26 cellular contexts compared by ENCODE assay signal in genomic region chr3:56421205-56421604, GRCh38. TPM values are rescaled to one million over a fixed set of nuclear protein-coding genes. Genes with fewer than 3 reads are reported as not detected.
A peak's percentile ranks its signal among the peaks of the same experiment; 100 is the strongest.
DNase-seq lines count a peak whose midpoint lies in the region; ATAC-seq lines count a peak whose summit lies in the region.
"Had no signal": no experiment of that assay in that cellular context is flagged by ENCODE, and none has a peak within 500 bp of the region (broad histone marks: within the 10 kb centered on the region; RNA-seq: fewer than 3 reads in every experiment).

No MANE protein-coding gene starts in this region.

- no peaks in the 10 kb centered on the region for H3K36me3 Mint-ChIP-seq in activated CD4-positive, alpha-beta T cell treated with anti-CD3 and anti-CD28 coated beads for 36 hours (ENCODE audit: low read depth)
- no peaks in the 10 kb centered on the region for H3K36me3 Mint-ChIP-seq in stimulated activated naive B cell treated with anti-CD40 and anti-IgM and Interleukin-4, amounts not matched to agents 10 μg/mL and 1 μg/mL and 100 μg/mL, for 72 hours
- H3K36me3 Mint-ChIP-seq: natural killer cell treated with Interleukin-12 subunit alpha and Interleukin-12 subunit beta and Interleukin-15 and Interleukin-18, amount 100 ng/mL, for 72 hours had no signal

- CTCF ChIA-PET in activated CD4-positive, alpha-beta T cell treated with anti-CD3 and anti-CD28 coated beads for 36 hours (lab: Charles Lee), result no interaction called here

- H3K4me3 Mint-ChIP-seq in activated CD4-positive, alpha-beta T cell treated with anti-CD3 and anti-CD28 coated beads for 36 hours, result no peak overlapping the region
- no peak overlapping the region for H3K4me3 Mint-ChIP-seq in stimulated activated naive B cell treated with anti-CD40 and anti-IgM and Interleukin-4, amounts not matched to agents 10 μg/mL and 1 μg/mL and 100 μg/mL, for 72 hours
- H3K4me3 Mint-ChIP-seq: activated B cell treated with CpG ODN at 0.5 μM for 24 hours; activated T-cell treated with anti-CD3 and anti-CD28 coated beads, Interleukin-2, amount 50 U/mL, for 72 hours; natural killer cell treated with Interleukin-12 subunit alpha and Interleukin-12 subunit beta and Interleukin-15 and Interleukin-18, amount 100 ng/mL, for 72 hours had no signal

- no peak overlapping the region for H3K27ac Mint-ChIP-seq in activated CD4-positive, alpha-beta T cell treated with anti-CD3 and anti-CD28 coated beads for 36 hours
- H3K27ac Mint-ChIP-seq in stimulated activated naive B cell treated with anti-CD40 and anti-IgM and Interleukin-4, amounts not matched to agents 10 μg/mL and 1 μg/mL and 100 μg/mL, for 72 hours, result no peak overlapping the region
- H3K27ac Mint-ChIP-seq: activated B cell treated with CpG ODN at 0.5 μM for 24 hours; activated T-cell treated with anti-CD3 and anti-CD28 coated beads, Interleukin-2, amount 50 U/mL, for 72 hours; natural killer cell treated with Interleukin-12 subunit alpha and Interleukin-12 subunit beta and Interleukin-15 and Interleukin-18, amount 100 ng/mL, for 72 hours had no signal

- H3K4me1 Mint-ChIP-seq in activated CD4-positive, alpha-beta T cell treated with anti-CD3 and anti-CD28 coated beads for 36 hours, result no peaks in the 10 kb centered on the region
- H3K4me1 Mint-ChIP-seq in stimulated activated naive B cell treated with anti-CD40 and anti-IgM and Interleukin-4, amounts not matched to agents 10 μg/mL and 1 μg/mL and 100 μg/mL, for 72 hours, result no peaks in the 10 kb centered on the region
- H3K4me1 Mint-ChIP-seq: activated B cell treated with CpG ODN at 0.5 μM for 24 hours had no signal

- POLR2A ChIA-PET in activated CD4-positive, alpha-beta T cell treated with anti-CD3 and anti-CD28 coated beads for 36 hours (lab: Charles Lee), result no interaction called here

- H3K27me3 Mint-ChIP-seq in activated CD4-positive, alpha-beta T cell treated with anti-CD3 and anti-CD28 coated beads for 36 hours, result peaks cover 8% of the 10 kb centered on the region
- peaks cover 16 to 19% of the 10 kb centered on the region in 2 donors for H3K27me3 Mint-ChIP-seq in stimulated activated naive B cell treated with anti-CD40 and anti-IgM and Interleukin-4, amounts not matched to agents 10 μg/mL and 1 μg/mL and 100 μg/mL, for 72 hours

- H3K9me3 Mint-ChIP-seq in activated CD4-positive, alpha-beta T cell treated with anti-CD3 and anti-CD28 coated beads for 36 hours (ENCODE audit: low read depth), result no peaks in the 10 kb centered on the region
- H3K9me3 Mint-ChIP-seq in stimulated activated naive B cell treated with anti-CD40 and anti-IgM and Interleukin-4, amounts not matched to agents 10 μg/mL and 1 μg/mL and 100 μg/mL, for 72 hours, result peaks cover 0 to 2% of the 10 kb centered on the region in 2 donors

- DNase-seq in activated CD4-positive, alpha-beta T cell treated with anti-CD3 and anti-CD28 coated beads for 36 hours, result peak; percentile 25
- no peak for DNase-seq in activated CD4-positive, alpha-beta T cell treated with anti-CD3 and anti-CD28 coated beads for 4 hours
- peak; percentile 12 for DNase-seq in stimulated activated CD4-positive, alpha-beta T cell treated with anti-CD3 and anti-CD28 coated beads, Interleukin-15, amount 100 ng/mL, for 24 hours
- DNase-seq in stimulated activated CD4-positive, alpha-beta T cell treated with anti-CD3 and anti-CD28 coated beads, Interleukin-2, amount 100 ng/mL, for 48 hours, result no peak
- peak; percentile 10 for DNase-seq in iris pigment epithelial cell (ENCODE audit: low read depth)
- DNase-seq in stimulated activated naive B cell treated with anti-CD40 and anti-IgM and Interleukin-4, amounts not matched to agents 10 μg/mL and 1 μg/mL and 100 μg/mL, for 72 hours, result no peak
- no peak for DNase-seq in dermis blood vessel endothelial cell
- DNase-seq: activated B cell treated with CpG ODN at 0.5 μM for 24 hours; activated naive CD4-positive, alpha-beta T cell treated with Interleukin-2 at 50 U/mL for 16 hours; amygdala; C1 segment of cervical spinal cord; DMS153; hippocampal formation; KG1; left colon; mammary epithelial cell; mucosa of descending colon; NCI-H1417; NCI-H2029; NCI-H524 treated with DMSO at 0.1 percent for 48 hours; occipital lobe; PC-3 had no signal

- intact Hi-C loops in activated CD4-positive, alpha-beta T cell treated with anti-CD3 and anti-CD28 coated beads for 36 hours (cut with DNase I, micrococcal nuclease), result no loop called here

- ATAC-seq in activated CD4-positive, alpha-beta T cell treated with anti-CD3 and anti-CD28 coated beads for 36 hours, result no peak
- no peak for ATAC-seq in esophagus mucosa
- ATAC-seq in stimulated activated naive B cell treated with anti-CD40 and anti-IgM and Interleukin-4, amounts not matched to agents 10 μg/mL and 1 μg/mL and 100 μg/mL, for 72 hours (replicated peaks), result no peak
- ATAC-seq: left colon; mucosa of descending colon; natural killer cell treated with Interleukin-12 subunit alpha and Interleukin-12 subunit beta and Interleukin-15 and Interleukin-18, amount 100 ng/mL, for 72 hours; PC-3; sciatic nerve had no signal

RNA-seq across cellular contexts. Expression of gene ERC2, which starts 47.1 kb away (rescaled TPM):
- total RNA-seq in activated CD4-positive, alpha-beta T cell treated with anti-CD3 and anti-CD28 coated beads for 36 hours, result not detected
- 0.48 TPM for total RNA-seq in esophagus mucosa
- 0.79 and 2.4 TPM in 2 replicates for total RNA-seq in dermis blood vessel endothelial cell
- total RNA-seq: activated B cell treated with CpG ODN at 0.5 μM for 24 hours had no signal

Comparison
In these comparisons a context has a peak if more than half of its experiments do, and no peak if none do; other contexts are left out.
1. DNase-seq: peak in activated CD4-positive, alpha-beta T cell treated with anti-CD3 and anti-CD28 coated beads for 36 hours (single experiment), stimulated activated CD4-positive, alpha-beta T cell treated with anti-CD3 and anti-CD28 coated beads, Interleukin-15, amount 100 ng/mL, for 24 hours (single experiment) and iris pigment epithelial cell (single experiment); none in activated CD4-positive, alpha-beta T cell treated with anti-CD3 and anti-CD28 coated beads for 4 hours (0 of 2), stimulated activated CD4-positive, alpha-beta T cell treated with anti-CD3 and anti-CD28 coated beads, Interleukin-2, amount 100 ng/mL, for 48 hours (0 of 2), stimulated activated naive B cell treated with anti-CD40 and anti-IgM and Interleukin-4, amounts not matched to agents 10 μg/mL and 1 μg/mL and 100 μg/mL, for 72 hours (single experiment) and dermis blood vessel endothelial cell (single experiment).